ENCODE assay signal across 8 cellular contexts in genomic region chr19:57240311-57241090, GRCh38. TPM values are rescaled to one million over a fixed set of nuclear protein-coding genes. Genes with fewer than 3 reads are reported as not detected.
DNase-seq lines count a peak whose midpoint lies in the region; ATAC-seq and TF ChIP-seq lines count a peak whose summit lies in the region.

ZNF805 (plus strand) TSS chr19:57240632; CDS start chr19:57240892, 260 bp downstream.

- TF ChIP-seq POLR2A in GM15510 (IDR thresholded peaks at IDR 0.05; ENCODE audit: borderline replicate concordance, extremely low read depth, insufficient read length) (peak; percentile 76), upper lobe of left lung (IDR thresholded peaks at IDR 0.05) (peak in 3 of 4 donors; percentile 50 to 77 (median 58))

- peak within 1 kb of the TSS; percentile 97 for H3K27ac Mint-ChIP-seq in T-helper 1 cell treated with Interleukin-12 subunit alpha and Interleukin-12 subunit beta and Interleukin-4 antibody, amounts not matched to agents 30 μg/mL and 1 μg/mL, for 36 hours

- peaks cover 9% of the 10 kb centered on the region for H3K9me3 Mint-ChIP-seq in T-helper 1 cell treated with Interleukin-12 subunit alpha and Interleukin-12 subunit beta and Interleukin-4 antibody, amounts not matched to agents 30 μg/mL and 1 μg/mL, for 36 hours

- TF ChIP-seq CTCF in left ventricle myocardium inferior (IDR thresholded peaks at IDR 0.05; ENCODE audit: borderline replicate concordance) (peak; percentile 28), upper lobe of left lung (IDR thresholded peaks at IDR 0.05) (peak in 3 of 6 experiments; percentile 25 to 40 (median 37))

- H3K4me3 ChIP-seq in left ventricle myocardium inferior (peak within 1 kb of the TSS; percentile 99), upper lobe of left lung (peak within 1 kb of the TSS; percentile 77 to 99 (median 94))

- H3K36me3 Mint-ChIP-seq in T-helper 1 cell treated with Interleukin-12 subunit alpha and Interleukin-12 subunit beta and Interleukin-4 antibody, amounts not matched to agents 30 μg/mL and 1 μg/mL, for 36 hours (ENCODE audit: low read depth), result peaks cover 18% of the 10 kb centered on the region

- H3K27ac ChIP-seq in left ventricle myocardium inferior (replicated peaks) (peak within 1 kb of the TSS; percentile 95), upper lobe of left lung (peak within 1 kb of the TSS; percentile 89 to 94 (median 92))

- TF ChIP-seq EP300 in upper lobe of left lung (IDR thresholded peaks at IDR 0.05), result peak in 1 of 4 donors; percentile 54

- H3K9me3 ChIP-seq in left ventricle myocardium inferior (replicated peaks) (no peaks in the 10 kb centered on the region), upper lobe of left lung (no peaks in the 10 kb centered on the region)

- WGBS in upper lobe of left lung, 2 donors, result 0 to 1% methylated on average over 15 to 36 of the region's 61 CpGs

- peaks cover 18% of the 10 kb centered on the region for H3K4me1 Mint-ChIP-seq in T-helper 1 cell treated with Interleukin-12 subunit alpha and Interleukin-12 subunit beta and Interleukin-4 antibody, amounts not matched to agents 30 μg/mL and 1 μg/mL, for 36 hours (ENCODE audit: low read depth)

- H3K36me3 ChIP-seq in left ventricle myocardium inferior, result peaks cover 18% of the 10 kb centered on the region
- H3K36me3 ChIP-seq in upper lobe of left lung, result peaks cover 7 to 22% (median 14%) of the 10 kb centered on the region in 4 donors

- ATAC-seq in HG02884 (IDR thresholded peaks at IDR 0.05; ENCODE audit: unreplicated experiment), result peak; percentile 89
- ATAC-seq in upper lobe of left lung (ENCODE audit: low FRiP score in 2 of 2), result peak; percentile 99

- peak within 1 kb of the TSS; percentile 91 for H3K4me3 Mint-ChIP-seq in T-helper 1 cell treated with Interleukin-12 subunit alpha and Interleukin-12 subunit beta and Interleukin-4 antibody, amounts not matched to agents 30 μg/mL and 1 μg/mL, for 36 hours

- H3K27me3 Mint-ChIP-seq in T-helper 1 cell treated with Interleukin-12 subunit alpha and Interleukin-12 subunit beta and Interleukin-4 antibody, amounts not matched to agents 30 μg/mL and 1 μg/mL, for 36 hours (ENCODE audit: low read depth), result no peaks in the 10 kb centered on the region

- H3K4me1 ChIP-seq in left ventricle myocardium inferior (peaks cover 37% of the 10 kb centered on the region), upper lobe of left lung (peaks cover 18 to 23% (median 20%) of the 10 kb centered on the region in 4 donors)

- intact Hi-C loops in left ventricle myocardium inferior (cut with micrococcal nuclease) (no loop called here), posterior vena cava (cut with DNase I) (loop anchor here in 1 of 2 donors (5.0 kb wide), 1 partner anchor 37 kb away; no protein-coding TSS in a partner anchor)

- DNase-seq in NCI-H1694 (lab: John Stamatoyannopoulos, UW) (peak; percentile 82), amygdala (lab: John Stamatoyannopoulos, UW) (peak; percentile 60 to 96 (median 90)), left ventricle myocardium inferior (peak; percentile 97), posterior vena cava (ENCODE audit: low spot score) (peak; percentile 99), upper lobe of left lung (peak; percentile 94)

- no peaks in the 10 kb centered on the region for H3K27me3 ChIP-seq in left ventricle myocardium inferior (ENCODE audit: low read depth)
- no peaks in the 10 kb centered on the region for H3K27me3 ChIP-seq in upper lobe of left lung

RNA-seq across cellular contexts. Expression of gene ZNF805, which starts in this region (rescaled TPM):
- total RNA-seq in left ventricle myocardium inferior, result 8.4 TPM
- 10 to 100 TPM; 12.9 to 15.5 TPM for total RNA-seq in posterior vena cava
- 10 to 100 TPM; 10.5 to 18.8 (median 12.8) TPM for total RNA-seq in upper lobe of left lung

Comparison
In these comparisons a context has a peak if more than half of its experiments do, and no peak if none do; other contexts are left out.
1. Peak in every context shown above with its lines: DNase-seq, ATAC-seq, H3K4me3 ChIP-seq and H3K27ac ChIP-seq.